9 cellular contexts compared by ENCODE assay signal in genomic region chr7:94620703-94621118, GRCh38. TPM values are rescaled to one million over a fixed set of nuclear protein-coding genes. Genes with fewer than 3 reads are reported as not detected.
DNase-seq lines count a peak whose midpoint lies in the region; ATAC-seq and TF ChIP-seq lines count a peak whose summit lies in the region.
"Had no signal": no experiment of that assay in that cellular context is flagged by ENCODE, and none has a peak within 500 bp of the region (broad histone marks: within the 10 kb centered on the region; RNA-seq: fewer than 3 reads in every experiment).

No MANE protein-coding gene starts in this region.

- H3K36me3 Mint-ChIP-seq in MCF 10A (ENCODE audit: insufficient read depth, unreplicated experiment), result no peaks in the 10 kb centered on the region

- intact Hi-C loops in MCF 10A (cut with micrococcal nuclease), result loop anchor here (2.0 kb wide), 2 partner anchors 34 to 78 kb away; no protein-coding TSS in a partner anchor

- POLR2A ChIA-PET in MCF 10A (lab: Yijun Ruan, JAX), result interaction anchor here (0.7 to 2.9 kb wide), 14 partner anchors 9 to 626 kb away, joined by 3 to 17 read pairs (median 6); no protein-coding TSS in a partner anchor

- CTCF ChIA-PET in MCF 10A (lab: Yijun Ruan, JAX), result interaction anchor here (1.7 to 1.8 kb wide), 2 partner anchors 36 to 580 kb away, joined by 7 to 11 read pairs; partner anchors contain the start of gene SGCE

- H3K27ac Mint-ChIP-seq in MCF 10A (ENCODE audit: low read depth, unreplicated experiment), result peak overlapping the region; percentile 75
- H3K27ac Mint-ChIP-seq: stimulated activated naive CD8-positive, alpha-beta T cell treated with anti-CD3 and anti-CD28 coated beads, Interleukin-15, Interleukin-2, amounts not matched to agents 100 ng/mL and 50 ng/mL, for 24 hours had no signal

- DNase-seq in Daoy (ENCODE audit: low read depth) (peak; percentile 95), SKM-1 (lab: John Stamatoyannopoulos, UW; ENCODE audit: unreplicated experiment) (peak; percentile 26), MCF 10A (ENCODE audit: unreplicated experiment) (peak; percentile 97), left lobe of liver (ENCODE audit: low spot score) (peak; percentile 74), NCI-H1436 (lab: John Stamatoyannopoulos, UW) (no peak)
- peak; percentile 1 for DNase-seq in stimulated activated CD8-positive, alpha-beta memory T cell treated with anti-CD3 and anti-CD28 coated beads, Interleukin-12 subunit alpha, Interleukin-12 subunit beta, amount 100 ng/mL, for 4 hours (ENCODE audit: low read depth)

- no peak overlapping the region for H3K4me3 Mint-ChIP-seq in MCF 10A (ENCODE audit: unreplicated experiment)
- H3K4me3 Mint-ChIP-seq: stimulated activated naive CD8-positive, alpha-beta T cell treated with anti-CD3 and anti-CD28 coated beads, Interleukin-15, Interleukin-2, amounts not matched to agents 100 ng/mL and 50 ng/mL, for 24 hours had no signal

- peaks cover 13% of the 10 kb centered on the region for H3K4me1 Mint-ChIP-seq in MCF 10A (ENCODE audit: insufficient read depth, unreplicated experiment)

- H3K9me3 Mint-ChIP-seq in MCF 10A (ENCODE audit: unreplicated experiment), result no peaks in the 10 kb centered on the region
- H3K9me3 Mint-ChIP-seq: stimulated activated naive CD8-positive, alpha-beta T cell treated with anti-CD3 and anti-CD28 coated beads, Interleukin-15, Interleukin-2, amounts not matched to agents 100 ng/mL and 50 ng/mL, for 24 hours had no signal

- H3K27me3 Mint-ChIP-seq in MCF 10A (ENCODE audit: insufficient read depth, unreplicated experiment), result no peaks in the 10 kb centered on the region

- TF ChIP-seq CTCF in MCF 10A (IDR thresholded peaks at IDR 0.05; ENCODE audit: unreplicated experiment), result no peak

- BruUV-seq in MCF 10A (replicated peaks; lab: Mats Ljungman, UMichigan), result no TSS peak

- ATAC-seq in GM21367 (IDR thresholded peaks at IDR 0.05; ENCODE audit: unreplicated experiment) (peak; percentile 98), HG03558 (IDR thresholded peaks at IDR 0.05; ENCODE audit: extremely low read depth, unreplicated experiment) (peak; percentile 98), left lobe of liver (peak; percentile 100)

RNA-seq across cellular contexts. Expression of gene SGCE, which starts 35.2 kb away (rescaled TPM):
- total RNA-seq in Daoy (2014; rRNA removed; shearing (Covaris generic)), result 21.9 and 31.5 TPM in 2 replicates
- total RNA-seq in MCF 10A (2022) (39.4 and 48.9 TPM in 2 replicates), left lobe of liver (6.5 TPM)
